ENCODE assay signal across 18 cellular contexts in the genomic region with DNA sequence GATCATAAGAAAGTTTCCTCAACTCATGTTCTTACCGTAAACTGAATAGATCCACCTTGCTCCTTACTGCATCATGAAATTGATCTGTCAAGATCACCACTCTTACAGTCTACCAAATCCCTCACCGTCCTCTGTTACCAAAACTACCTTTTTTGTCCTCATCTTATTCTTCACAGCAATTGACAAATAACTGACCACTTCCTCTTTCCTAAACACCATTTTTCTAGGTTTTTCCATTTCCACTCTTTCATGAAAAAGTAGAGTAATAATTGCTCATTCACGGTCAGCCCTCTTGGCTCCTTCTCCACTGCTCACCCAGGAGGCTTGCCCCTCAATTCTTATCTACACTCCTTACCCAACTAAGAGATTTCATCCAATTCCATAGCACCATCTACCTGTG.
"Had no signal": no experiment of that assay in that cellular context is flagged by ENCODE, and none has a peak within 500 bp of the region (broad histone marks: within the 10 kb centered on the region; RNA-seq: fewer than 3 reads in every experiment).

No MANE protein-coding gene starts in this region.

- H3K4me3 Mint-ChIP-seq: memory B cell, mesothelial cell of epicardium, natural killer cell, neural crest cell had no signal

- H3K4me1 Mint-ChIP-seq: mesothelial cell of epicardium, neural crest cell had no signal

- DNase-seq: colonic mucosa; dorsolateral prefrontal cortex; effector CD8-positive, alpha-beta T cell; left ventricle myocardium inferior; lower lobe of right lung; natural killer cell; nucleus accumbens; ovary; sigmoid colon; stimulated activated CD4-positive, alpha-beta T cell treated with anti-CD3 and anti-CD28 coated beads, Interleukin-2, amount 100 ng/mL, for 24 hours; stimulated activated CD4-positive, alpha-beta T cell treated with anti-CD3 and anti-CD28 coated beads, Interleukin-4, amount 100 ng/mL, for 4 hours; stimulated activated naive CD4-positive, alpha-beta T cell; stomach; substantia nigra; transverse colon had no signal

- H3K27me3 Mint-ChIP-seq: memory B cell had no signal

- H3K27ac Mint-ChIP-seq: memory B cell, mesothelial cell of epicardium, natural killer cell had no signal

- H3K9me3 Mint-ChIP-seq: memory B cell, mesothelial cell of epicardium, natural killer cell, neural crest cell had no signal
